In the genomic region with DNA sequence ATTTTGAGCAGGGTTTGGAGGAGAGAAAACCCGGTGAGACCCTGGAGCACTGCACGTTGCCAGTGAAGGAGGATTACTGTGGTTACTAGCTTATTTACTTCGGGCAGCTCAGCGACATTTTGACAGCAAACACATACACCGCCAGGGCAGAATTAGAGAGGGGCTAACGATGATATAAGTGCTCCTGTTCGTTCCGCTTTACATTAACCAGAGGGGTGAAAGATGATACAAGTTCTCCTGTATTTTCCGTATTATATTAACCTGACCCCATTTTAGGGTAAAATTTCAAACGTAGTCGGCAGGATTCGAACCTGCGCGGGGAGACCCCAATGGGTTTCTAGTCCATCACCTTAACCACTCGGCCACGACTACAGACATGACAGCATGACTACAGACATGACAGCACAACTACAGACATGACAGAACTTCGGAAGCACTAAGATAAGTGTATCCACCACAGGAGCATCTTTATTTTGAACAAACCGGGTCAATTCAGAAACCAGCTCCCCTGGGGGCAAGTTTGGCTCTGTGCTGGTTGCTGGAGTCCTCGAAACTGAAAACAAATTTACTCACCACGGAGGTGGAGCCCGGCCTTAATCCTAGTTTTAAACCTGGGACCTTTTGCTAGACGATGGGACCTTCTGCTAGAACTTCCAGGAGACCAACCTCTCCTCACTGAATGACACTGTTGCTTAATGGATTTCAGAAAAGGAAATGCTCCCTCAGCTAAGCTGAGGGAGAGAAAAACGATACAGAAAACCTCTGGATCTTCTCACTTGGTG, we compare ENCODE assay signal across 8 cellular contexts.
DNase-seq lines count a peak whose midpoint lies in the region; ATAC-seq, FAIRE-seq and TF ChIP-seq lines count a peak whose summit lies in the region.

No MANE protein-coding gene starts in this region.

- H3K27me3 ChIP-seq in RWPE2 (ENCODE audit: insufficient read depth, poor library complexity, severe bottlenecking) (peaks cover 12% of the 10 kb centered on the region), gastrocnemius medialis (peaks cover 62 to 87% (median 73%) of the 10 kb centered on the region in 3 donors)

- peak; percentile 27 for FAIRE-seq in urothelium cell line (lab: Jason Lieb, UNC)

- intact Hi-C loops in gastrocnemius medialis (cut with DNase I; ENCODE audit: low total_unique reads), result no loop called here

- in situ Hi-C loops in gastrocnemius medialis (cut with MboI; ENCODE audit: low sequenced_read_pairs in 4 of 4), result no loop called here

- H3K4me1 ChIP-seq in RWPE2 (ENCODE audit: insufficient read depth, poor library complexity, severe bottlenecking), result peaks cover 9% of the 10 kb centered on the region
- H3K4me1 ChIP-seq in gastrocnemius medialis, result no peaks in the 10 kb centered on the region

- no peaks in the 10 kb centered on the region for H3K9me3 ChIP-seq in RWPE2 (ENCODE audit: severe bottlenecking)
- no peaks in the 10 kb centered on the region for H3K9me3 ChIP-seq in gastrocnemius medialis

- H3K4me3 ChIP-seq in GM12865 (ENCODE audit: low read depth, low read length) (peak overlapping the region; percentile 25), RWPE2 (ENCODE audit: severe bottlenecking) (peak overlapping the region; percentile 34), gastrocnemius medialis (no peak overlapping the region)

- DNase-seq in GM12865 (ENCODE audit: low read depth) (peak; percentile 88), RWPE2 (ENCODE audit: low spot score) (no peak), epithelial cell of prostate (ENCODE audit: low read depth, low spot score) (no peak), urothelium cell line (ENCODE audit: low spot score) (peak; percentile 52), gastrocnemius medialis (no peak), midbrain (lab: John Stamatoyannopoulos, UW) (no peak)

- ATAC-seq in HG02798 (IDR thresholded peaks at IDR 0.05; ENCODE audit: poor library complexity, unreplicated experiment) (peak; percentile 61), RWPE2 (ENCODE audit: low read depth) (peak; percentile 48), GM19467 (IDR thresholded peaks at IDR 0.05; ENCODE audit: unreplicated experiment) (no peak), gastrocnemius medialis (no peak)

- no peak for TF ChIP-seq POLR2A in gastrocnemius medialis (IDR thresholded peaks at IDR 0.05)

- H3K36me3 ChIP-seq in RWPE2 (ENCODE audit: low read depth), result no peaks in the 10 kb centered on the region
- H3K36me3 ChIP-seq in gastrocnemius medialis, result no peaks in the 10 kb centered on the region

- H3K27ac ChIP-seq in RWPE2 (ENCODE audit: poor library complexity, severe bottlenecking), result peak overlapping the region; percentile 54
- peak overlapping the region; percentile 7 for H3K27ac ChIP-seq in epithelial cell of prostate
- H3K27ac ChIP-seq in gastrocnemius medialis, result no peak overlapping the region

- TF ChIP-seq CTCF in GM12865 (IDR thresholded peaks at IDR 0.05; ENCODE audit: insufficient read depth, low read depth, low read length, missing control alignments), result no peak
- no peak for TF ChIP-seq CTCF in RWPE2 (IDR thresholded peaks at IDR 0.05; ENCODE audit: poor library complexity, severe bottlenecking)
- no peak for TF ChIP-seq CTCF in gastrocnemius medialis (IDR thresholded peaks at IDR 0.05 in 4 of 5, conservative IDR thresholded peaks at IDR 0.05 in 1 of 5)

Comparison
In these comparisons a context has a peak if more than half of its experiments do, and no peak if none do; other contexts are left out.
1. DNase-seq: peak in GM12865 (single experiment) and urothelium cell line (single experiment); none in RWPE2 (single experiment), epithelial cell of prostate (single experiment), gastrocnemius medialis (0 of 2) and midbrain (single experiment).
2. H3K4me3 ChIP-seq: peak in GM12865 (single experiment) and RWPE2 (single experiment); none in gastrocnemius medialis (0 of 4).
3. ATAC-seq: peak in HG02798 (single experiment) and RWPE2 (single experiment); none in GM19467 (single experiment) and gastrocnemius medialis (0 of 2).
4. H3K27ac ChIP-seq: peak in RWPE2 (single experiment) and epithelial cell of prostate (single experiment); none in gastrocnemius medialis (0 of 4).